Comparison of ENCODE assay signal across 1 cellular context in genomic region chr1:201895913-201896807, GRCh38.
A peak's percentile ranks its signal among the peaks of the same experiment; 100 is the strongest.
TF ChIP-seq lines count a peak whose summit lies in the region.

No MANE protein-coding gene starts in this region.

TF ChIP-seq in HepG2, 621 proteins besides CTCF, POLR2A, EP300 and RAD21 (continued from another document and continues in another):
- TF ChIP-seq BCL3 (CRISPR knock-in tag; IDR thresholded peaks at IDR 0.05) (no peak), HOMEZ (CRISPR knock-in tag; IDR thresholded peaks at IDR 0.05; ENCODE audit: low read depth) (no peak), ZBTB26 (CRISPR knock-in tag; IDR thresholded peaks at IDR 0.05; ENCODE audit: borderline replicate concordance) (0 out of 2 replicates have a peak, but pooled peaks have one; percentile 21), ZNF350 (CRISPR knock-in tag; IDR thresholded peaks at IDR 0.05; ENCODE audit: borderline replicate concordance, low read depth) (0 out of 2 replicates have a peak, but pooled peaks have one; percentile 31), YY1 (IDR thresholded peaks at IDR 0.05; ENCODE audit: insufficient read depth, insufficient replicate concordance, low read depth, low read length) (no peak), HNF4A (CRISPR knock-in tag; IDR thresholded peaks at IDR 0.05) (peak; percentile 17; the same call in 1 of the 2 replicates), ZNF280D (CRISPR knock-in tag; IDR thresholded peaks at IDR 0.05) (no peak), ZNF674 (CRISPR knock-in tag; IDR thresholded peaks at IDR 0.05; ENCODE audit: low read depth) (no peak), RBAK (CRISPR knock-in tag; IDR thresholded peaks at IDR 0.05) (no peak), MAX (IDR thresholded peaks at IDR 0.05) (no peak), ASH2L (IDR thresholded peaks at IDR 0.05; ENCODE audit: insufficient read length, low read depth, low read length) (no peak), POGK (CRISPR knock-in tag; conservative IDR thresholded peaks at IDR 0.05) (peak; percentile 64; the same call in 1 of the 2 replicates), TARDBP (CRISPR knock-in tag; IDR thresholded peaks at IDR 0.05) (peak; percentile 53), POGZ (CRISPR knock-in tag; IDR thresholded peaks at IDR 0.05) (peak; percentile 49; the same call in 1 of the 2 replicates), ZNF772 (CRISPR knock-in tag; IDR thresholded peaks at IDR 0.05) (no peak), DR1 (CRISPR knock-in tag; IDR thresholded peaks at IDR 0.05) (no peak), AHR (CRISPR knock-in tag; IDR thresholded peaks at IDR 0.05) (peak; percentile 74; the same call in 1 of the 2 replicates), ARNT (IDR thresholded peaks at IDR 0.05) (no peak), ZUFSP (CRISPR knock-in tag; IDR thresholded peaks at IDR 0.05; ENCODE audit: borderline replicate concordance) (no peak), NFRKB (IDR thresholded peaks at IDR 0.05) (no peak), GTF3A (CRISPR knock-in tag; conservative IDR thresholded peaks at IDR 0.05) (no peak), ERF (CRISPR knock-in tag; IDR thresholded peaks at IDR 0.05) (peak; percentile 58; the same call in 1 of the 2 replicates), RBM22 (optimal IDR thresholded peaks at IDR 0.05; ENCODE audit: low read length) (no peak), FOXM1 (CRISPR knock-in tag; IDR thresholded peaks at IDR 0.05) (no peak), KIAA2018 (CRISPR knock-in tag; IDR thresholded peaks at IDR 0.05; ENCODE audit: borderline replicate concordance) (no peak), ZIK1 (CRISPR knock-in tag; IDR thresholded peaks at IDR 0.05; ENCODE audit: borderline replicate concordance, low read depth) (no peak), SETDB1 (CRISPR knock-in tag; IDR thresholded peaks at IDR 0.05; ENCODE audit: borderline replicate concordance) (no peak), REXO4 (CRISPR knock-in tag; IDR thresholded peaks at IDR 0.05; ENCODE audit: borderline replicate concordance) (no peak), ZNF780A (CRISPR knock-in tag; IDR thresholded peaks at IDR 0.05) (no peak), TRAFD1 (CRISPR knock-in tag; IDR thresholded peaks at IDR 0.05; ENCODE audit: borderline replicate concordance) (no peak), CEBPB (IDR thresholded peaks at IDR 0.05; ENCODE audit: borderline replicate concordance, low read depth, low read length) (peak; percentile 46; the same call in 1 of the 2 replicates), ISX (CRISPR knock-in tag; conservative IDR thresholded peaks at IDR 0.05) (no peak), PHB2 (IDR thresholded peaks at IDR 0.05; ENCODE audit: partially characterized antibody) (no peak), ZNF225 (CRISPR knock-in tag; IDR thresholded peaks at IDR 0.05) (no peak), ZBTB25 (CRISPR knock-in tag; IDR thresholded peaks at IDR 0.05) (0 out of 2 replicates have a peak, but pooled peaks have one; percentile 42), ZNF468 (CRISPR knock-in tag; IDR thresholded peaks at IDR 0.05) (no peak), SALL2 (CRISPR knock-in tag; IDR thresholded peaks at IDR 0.05) (0 out of 2 replicates have a peak, but pooled peaks have one; percentile 52)
